ENCODE assay signal across 24 cellular contexts in genomic region chr17:31566247-31566991, GRCh38.
DNase-seq lines count a peak whose midpoint lies in the region; ATAC-seq and TF ChIP-seq lines count a peak whose summit lies in the region.
"Had no signal": no experiment of that assay in that cellular context is flagged by ENCODE, and none has a peak within 500 bp of the region (broad histone marks: within the 10 kb centered on the region; RNA-seq: fewer than 3 reads in every experiment).

No MANE protein-coding gene starts in this region.

- TF ChIP-seq POLR2A in esophagus muscularis mucosa (IDR thresholded peaks at IDR 0.05; ENCODE audit: low read depth) (no peak), uterus (IDR thresholded peaks at IDR 0.05) (no peak)

- H3K27me3 Mint-ChIP-seq in progenitor cell of endocrine pancreas: no peaks in the 10 kb centered on the region
- H3K27me3 Mint-ChIP-seq: stimulated activated memory B cell treated with anti-CD40 and anti-IgM and Interleukin-4, amounts not matched to agents 10 μg/mL and 1 μg/mL and 100 μg/mL, for 72 hours had no signal

- ATAC-seq in left lung: no peak
- ATAC-seq: activated CD8-positive, alpha-beta memory T cell treated with anti-CD3 and anti-CD28 coated beads, Interleukin-2, amount 10 ng/mL, durations not matched to agents 7 days and 5 days; CD8-positive, alpha-beta T cell; stimulated activated memory B cell treated with anti-CD40 and anti-IgM and Interleukin-4, amounts not matched to agents 10 μg/mL and 1 μg/mL and 100 μg/mL, for 72 hours; T-helper 17 cell had no signal

- no peak overlapping the region for H3K9ac ChIP-seq in colonic mucosa (ENCODE audit: low read depth in 2 of 2, low read length in 2 of 2)

- H3K27me3 ChIP-seq in esophagus muscularis mucosa (no peaks in the 10 kb centered on the region), uterus (no peaks in the 10 kb centered on the region), colonic mucosa (no peaks in the 10 kb centered on the region), left lung (no peaks in the 10 kb centered on the region)
- H3K27me3 ChIP-seq: Peyer's patch, SJSA1, spleen had no signal

- intact Hi-C loops in esophagus muscularis mucosa (cut with DNase I): no loop called here
- intact Hi-C loops in uterus (cut with DNase I; ENCODE audit: low total_unique reads): no loop called here
- intact Hi-C loops in colonic mucosa (cut with DNase I): no loop called here
- intact Hi-C loops in left lung (cut with DNase I): no loop called here

- H3K4me3 ChIP-seq in esophagus muscularis mucosa: no peak overlapping the region
- H3K4me3 ChIP-seq in uterus: no peak overlapping the region
- no peak overlapping the region for H3K4me3 ChIP-seq in colonic mucosa
- H3K4me3 ChIP-seq in left lung: no peak overlapping the region
- H3K4me3 ChIP-seq: Peyer's patch, SJSA1, spleen had no signal

- no peak for TF ChIP-seq EP300 in esophagus muscularis mucosa (IDR thresholded peaks at IDR 0.05)

- no peaks in the 10 kb centered on the region for H3K9me3 Mint-ChIP-seq in progenitor cell of endocrine pancreas (ENCODE audit: low read depth)
- H3K9me3 Mint-ChIP-seq: CD8-positive, alpha-beta T cell; stimulated activated memory B cell treated with anti-CD40 and anti-IgM and Interleukin-4, amounts not matched to agents 10 μg/mL and 1 μg/mL and 100 μg/mL, for 72 hours had no signal

- H3K27ac ChIP-seq in esophagus muscularis mucosa (replicated peaks in 1 of 4) (peak overlapping the region; percentile 79 to 87 (median 83)), uterus (peak overlapping the region; percentile 58 to 80), colonic mucosa (no peak overlapping the region), left lung (no peak overlapping the region)
- H3K27ac ChIP-seq: Peyer's patch, SJSA1 had no signal

- no peak overlapping the region for H3K4me3 Mint-ChIP-seq in progenitor cell of endocrine pancreas (ENCODE audit: low read depth)
- H3K4me3 Mint-ChIP-seq: activated CD8-positive, alpha-beta memory T cell treated with anti-CD3 and anti-CD28 coated beads, Interleukin-2, amount 10 ng/mL, durations not matched to agents 7 days and 5 days; CD8-positive, alpha-beta T cell; stimulated activated memory B cell treated with anti-CD40 and anti-IgM and Interleukin-4, amounts not matched to agents 10 μg/mL and 1 μg/mL and 100 μg/mL, for 72 hours; T-helper 17 cell had no signal

- WGBS in esophagus muscularis mucosa: 79% methylated on average over 12 of the region's 12 CpGs

- DNase-seq in RPMI7951 (ENCODE audit: low read depth) (peak; percentile 92), esophagus muscularis mucosa (ENCODE audit: extremely low spot score) (no peak), progenitor cell of endocrine pancreas (ENCODE audit: low spot score, unreplicated experiment) (no peak), uterus (no peak), colonic mucosa (no peak), left lung (no peak), NCI-H1105 (lab: John Stamatoyannopoulos, UW) (no peak)
- DNase-seq: activated CD4-positive, alpha-beta T cell treated with anti-CD3 and anti-CD28 coated beads for 4 hours; activated CD8-positive, alpha-beta memory T cell treated with anti-CD3 and anti-CD28 coated beads, Interleukin-2, amount 10 ng/mL, durations not matched to agents 7 days and 5 days; activated naive CD4-positive, alpha-beta T cell treated with anti-CD3 and anti-CD28 coated beads, Interleukin-2, amount 50 U/mL, for 16 hours; CD8-positive, alpha-beta T cell; DMS 273 treated with DMSO at 0.1 percent for 48 hours; KG1; kidney; NCI-H1694; NCI-H2171; NCI-H524 treated with DMSO at 0.1 percent for 48 hours; NK-92 treated with Interleukin-12 subunit alpha and Interleukin-12 subunit beta, amount 100 ng/mL, for 24 hours; Peyer's patch; spleen; stimulated activated CD4-positive, alpha-beta T cell treated with anti-CD3 and anti-CD28 coated beads, Interleukin-4, amount 100 ng/mL, for 1 hour; T-helper 17 cell had no signal

- peak overlapping the region; percentile 86 for H3K27ac Mint-ChIP-seq in progenitor cell of endocrine pancreas
- H3K27ac Mint-ChIP-seq: activated CD8-positive, alpha-beta memory T cell treated with anti-CD3 and anti-CD28 coated beads, Interleukin-2, amount 10 ng/mL, durations not matched to agents 7 days and 5 days; CD8-positive, alpha-beta T cell; stimulated activated memory B cell treated with anti-CD40 and anti-IgM and Interleukin-4, amounts not matched to agents 10 μg/mL and 1 μg/mL and 100 μg/mL, for 72 hours; T-helper 17 cell had no signal

- TF ChIP-seq CTCF in esophagus muscularis mucosa (IDR thresholded peaks at IDR 0.05) (no peak), progenitor cell of endocrine pancreas (IDR thresholded peaks at IDR 0.05; ENCODE audit: unreplicated experiment) (no peak), uterus (IDR thresholded peaks at IDR 0.05) (no peak), colonic mucosa (IDR thresholded peaks at IDR 0.05) (no peak), left lung (IDR thresholded peaks at IDR 0.05) (no peak)

- H3K4me1 ChIP-seq in esophagus muscularis mucosa (peaks cover 77 to 100% (median 97%) of the 10 kb centered on the region in 4 donors), uterus (peaks cover 10 to 30% of the 10 kb centered on the region in 2 donors), colonic mucosa (peaks cover 4% of the 10 kb centered on the region), left lung (peaks cover 10 to 64% of the 10 kb centered on the region in 2 donors)

- peaks cover 0 to 5% (median 0%) of the 10 kb centered on the region in 4 donors for H3K36me3 ChIP-seq in esophagus muscularis mucosa
- no peaks in the 10 kb centered on the region for H3K36me3 ChIP-seq in uterus
- no peaks in the 10 kb centered on the region for H3K36me3 ChIP-seq in colonic mucosa
- H3K36me3 ChIP-seq in left lung: no peaks in the 10 kb centered on the region
- H3K36me3 ChIP-seq: Peyer's patch, SJSA1 had no signal

- H3K9me3 ChIP-seq in esophagus muscularis mucosa (no peaks in the 10 kb centered on the region), uterus (no peaks in the 10 kb centered on the region), colonic mucosa (no peaks in the 10 kb centered on the region), left lung (no peaks in the 10 kb centered on the region)
- H3K9me3 ChIP-seq: Peyer's patch, SJSA1, spleen had no signal

- H3K4me1 Mint-ChIP-seq in progenitor cell of endocrine pancreas (ENCODE audit: low read depth): peaks cover 27% of the 10 kb centered on the region

- no peaks in the 10 kb centered on the region for H3K36me3 Mint-ChIP-seq in progenitor cell of endocrine pancreas (ENCODE audit: insufficient read depth)
- H3K36me3 Mint-ChIP-seq: activated CD8-positive, alpha-beta memory T cell treated with anti-CD3 and anti-CD28 coated beads, Interleukin-2, amount 10 ng/mL, durations not matched to agents 7 days and 5 days; CD8-positive, alpha-beta T cell; stimulated activated memory B cell treated with anti-CD40 and anti-IgM and Interleukin-4, amounts not matched to agents 10 μg/mL and 1 μg/mL and 100 μg/mL, for 72 hours had no signal

Comparison
In these comparisons a context has a peak if more than half of its experiments do, and no peak if none do; other contexts are left out.
1. H3K27ac ChIP-seq: peak in esophagus muscularis mucosa (4 of 4) and uterus (2 of 2); none in colonic mucosa (single experiment) and left lung (0 of 2).